ENCODE assay signal across 1 cellular context in the genomic region with DNA sequence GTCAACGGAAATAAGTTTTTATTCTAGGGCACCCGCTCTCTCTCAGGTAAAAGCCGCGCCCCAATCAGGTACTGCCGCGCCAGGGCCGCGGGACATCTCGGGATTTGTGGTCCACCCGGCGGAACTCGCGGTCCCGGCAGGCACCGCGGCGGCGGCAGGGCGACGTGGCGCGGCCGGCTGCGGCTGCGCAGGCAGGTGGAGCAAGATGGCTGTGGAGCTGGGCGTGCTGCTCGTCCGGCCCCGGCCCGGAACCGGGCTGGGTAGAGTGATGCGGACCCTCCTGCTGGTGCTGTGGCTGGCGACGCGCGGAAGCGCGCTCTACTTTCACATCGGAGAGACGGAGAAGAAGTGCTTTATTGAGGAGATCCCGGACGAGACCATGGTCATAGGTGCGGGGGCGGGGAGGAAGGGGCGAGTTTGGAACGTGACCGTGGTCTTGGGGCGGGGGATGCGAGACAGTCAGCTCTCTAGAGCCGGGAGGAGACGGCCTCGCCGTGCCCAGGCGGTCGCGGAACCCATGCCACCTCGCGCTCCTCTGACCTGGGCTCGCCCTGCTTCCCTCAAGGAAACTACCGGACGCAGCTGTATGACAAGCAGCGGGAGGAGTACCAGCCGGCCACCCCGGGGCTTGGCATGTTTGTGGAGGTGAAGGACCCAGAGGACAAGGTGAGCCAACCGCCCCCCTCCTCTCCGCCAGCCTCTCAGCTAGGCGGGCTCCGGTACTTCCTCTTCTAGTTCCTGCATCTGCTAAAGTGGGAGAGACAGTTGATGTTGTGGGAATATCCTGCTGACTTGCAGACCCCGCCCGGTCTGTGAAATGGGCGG.
TF ChIP-seq lines count a peak whose summit lies in the region.

A gene (plus strand): TSS at position 194 of the 825 bp plus-strand sequence. CDS start 12 bp downstream, at position 206.

TF ChIP-seq in K562, 482 proteins besides CTCF, POLR2A, EP300 and RAD21 (continued from another document and continues in another):
- TF ChIP-seq ZBTB8A (IDR thresholded peaks at IDR 0.05; ENCODE audit: partially characterized antibody) (no peak), MXI1 (IDR thresholded peaks at IDR 0.05; ENCODE audit: low read depth, low read length) (no peak; the same call in none of the 2 replicates), YY1 (IDR thresholded peaks at IDR 0.05; ENCODE audit: borderline replicate concordance in 1 of 3, control insufficient read depth in 1 of 3, extremely low read depth in 1 of 3, insufficient read depth in 3 of 3, insufficient read length in 1 of 3, insufficient replicate concordance in 2 of 3, low read depth in 1 of 3, low read length in 2 of 3) (peak; percentile 85 to 96 (median 94)), ZNF695 (CRISPR knock-in tag; IDR thresholded peaks at IDR 0.05) (no peak), ADNP (tag; IDR thresholded peaks at IDR 0.05) (no peak), MTA1 (IDR thresholded peaks at IDR 0.05; ENCODE audit: borderline replicate concordance) (no peak), HIVEP1 (CRISPR knock-in tag; IDR thresholded peaks at IDR 0.05) (no peak), SRSF3 (IDR thresholded peaks at IDR 0.05; ENCODE audit: insufficient read depth, low read length) (no peak), SETDB1 (IDR thresholded peaks at IDR 0.05; ENCODE audit: low read length) (no peak), STAT5B (CRISPR knock-in tag; IDR thresholded peaks at IDR 0.05) (no peak), KDM5B (IDR thresholded peaks at IDR 0.05; ENCODE audit: insufficient replicate concordance, low read depth, low read length) (peak; percentile 97), ZNF780A (CRISPR knock-in tag; IDR thresholded peaks at IDR 0.05) (no peak), GTF2A2 (tag; IDR thresholded peaks at IDR 0.05) (no peak), ZBTB17 (CRISPR knock-in tag; IDR thresholded peaks at IDR 0.05) (no peak), ZNF444 (CRISPR knock-in tag; IDR thresholded peaks at IDR 0.05) (no peak), ZNF76 (CRISPR knock-in tag; IDR thresholded peaks at IDR 0.05; ENCODE audit: borderline replicate concordance) (no peak), YBX1 (IDR thresholded peaks at IDR 0.05) (no peak), NFE2L1 (tag; IDR thresholded peaks at IDR 0.05; ENCODE audit: borderline replicate concordance, low read depth) (no peak), RBM22 (IDR thresholded peaks at IDR 0.05; ENCODE audit: low read depth, low read length, poor library complexity, severe bottlenecking) (no peak), SMARCB1 (IDR thresholded peaks at IDR 0.05; ENCODE audit: insufficient read length, low read depth) (no peak), TAF9B (IDR thresholded peaks at IDR 0.05; ENCODE audit: partially characterized antibody) (peak; percentile 82)
- TF ChIP-seq, protein P1, sequence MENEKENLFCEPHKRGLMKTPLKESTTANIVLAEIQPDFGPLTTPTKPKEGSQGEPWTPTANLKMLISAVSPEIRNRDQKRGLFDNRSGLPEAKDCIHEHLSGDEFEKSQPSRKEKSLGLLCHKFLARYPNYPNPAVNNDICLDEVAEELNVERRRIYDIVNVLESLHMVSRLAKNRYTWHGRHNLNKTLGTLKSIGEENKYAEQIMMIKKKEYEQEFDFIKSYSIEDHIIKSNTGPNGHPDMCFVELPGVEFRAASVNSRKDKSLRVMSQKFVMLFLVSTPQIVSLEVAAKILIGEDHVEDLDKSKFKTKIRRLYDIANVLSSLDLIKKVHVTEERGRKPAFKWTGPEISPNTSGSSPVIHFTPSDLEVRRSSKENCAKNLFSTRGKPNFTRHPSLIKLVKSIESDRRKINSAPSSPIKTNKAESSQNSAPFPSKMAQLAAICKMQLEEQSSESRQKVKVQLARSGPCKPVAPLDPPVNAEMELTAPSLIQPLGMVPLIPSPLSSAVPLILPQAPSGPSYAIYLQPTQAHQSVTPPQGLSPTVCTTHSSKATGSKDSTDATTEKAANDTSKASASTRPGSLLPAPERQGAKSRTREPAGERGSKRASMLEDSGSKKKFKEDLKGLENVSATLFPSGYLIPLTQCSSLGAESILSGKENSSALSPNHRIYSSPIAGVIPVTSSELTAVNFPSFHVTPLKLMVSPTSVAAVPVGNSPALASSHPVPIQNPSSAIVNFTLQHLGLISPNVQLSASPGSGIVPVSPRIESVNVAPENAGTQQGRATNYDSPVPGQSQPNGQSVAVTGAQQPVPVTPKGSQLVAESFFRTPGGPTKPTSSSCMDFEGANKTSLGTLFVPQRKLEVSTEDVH (IDR thresholded peaks at IDR 0.05; ENCODE audit: low read depth, partially characterized antibody) = no peak
- TF ChIP-seq, protein P2, sequence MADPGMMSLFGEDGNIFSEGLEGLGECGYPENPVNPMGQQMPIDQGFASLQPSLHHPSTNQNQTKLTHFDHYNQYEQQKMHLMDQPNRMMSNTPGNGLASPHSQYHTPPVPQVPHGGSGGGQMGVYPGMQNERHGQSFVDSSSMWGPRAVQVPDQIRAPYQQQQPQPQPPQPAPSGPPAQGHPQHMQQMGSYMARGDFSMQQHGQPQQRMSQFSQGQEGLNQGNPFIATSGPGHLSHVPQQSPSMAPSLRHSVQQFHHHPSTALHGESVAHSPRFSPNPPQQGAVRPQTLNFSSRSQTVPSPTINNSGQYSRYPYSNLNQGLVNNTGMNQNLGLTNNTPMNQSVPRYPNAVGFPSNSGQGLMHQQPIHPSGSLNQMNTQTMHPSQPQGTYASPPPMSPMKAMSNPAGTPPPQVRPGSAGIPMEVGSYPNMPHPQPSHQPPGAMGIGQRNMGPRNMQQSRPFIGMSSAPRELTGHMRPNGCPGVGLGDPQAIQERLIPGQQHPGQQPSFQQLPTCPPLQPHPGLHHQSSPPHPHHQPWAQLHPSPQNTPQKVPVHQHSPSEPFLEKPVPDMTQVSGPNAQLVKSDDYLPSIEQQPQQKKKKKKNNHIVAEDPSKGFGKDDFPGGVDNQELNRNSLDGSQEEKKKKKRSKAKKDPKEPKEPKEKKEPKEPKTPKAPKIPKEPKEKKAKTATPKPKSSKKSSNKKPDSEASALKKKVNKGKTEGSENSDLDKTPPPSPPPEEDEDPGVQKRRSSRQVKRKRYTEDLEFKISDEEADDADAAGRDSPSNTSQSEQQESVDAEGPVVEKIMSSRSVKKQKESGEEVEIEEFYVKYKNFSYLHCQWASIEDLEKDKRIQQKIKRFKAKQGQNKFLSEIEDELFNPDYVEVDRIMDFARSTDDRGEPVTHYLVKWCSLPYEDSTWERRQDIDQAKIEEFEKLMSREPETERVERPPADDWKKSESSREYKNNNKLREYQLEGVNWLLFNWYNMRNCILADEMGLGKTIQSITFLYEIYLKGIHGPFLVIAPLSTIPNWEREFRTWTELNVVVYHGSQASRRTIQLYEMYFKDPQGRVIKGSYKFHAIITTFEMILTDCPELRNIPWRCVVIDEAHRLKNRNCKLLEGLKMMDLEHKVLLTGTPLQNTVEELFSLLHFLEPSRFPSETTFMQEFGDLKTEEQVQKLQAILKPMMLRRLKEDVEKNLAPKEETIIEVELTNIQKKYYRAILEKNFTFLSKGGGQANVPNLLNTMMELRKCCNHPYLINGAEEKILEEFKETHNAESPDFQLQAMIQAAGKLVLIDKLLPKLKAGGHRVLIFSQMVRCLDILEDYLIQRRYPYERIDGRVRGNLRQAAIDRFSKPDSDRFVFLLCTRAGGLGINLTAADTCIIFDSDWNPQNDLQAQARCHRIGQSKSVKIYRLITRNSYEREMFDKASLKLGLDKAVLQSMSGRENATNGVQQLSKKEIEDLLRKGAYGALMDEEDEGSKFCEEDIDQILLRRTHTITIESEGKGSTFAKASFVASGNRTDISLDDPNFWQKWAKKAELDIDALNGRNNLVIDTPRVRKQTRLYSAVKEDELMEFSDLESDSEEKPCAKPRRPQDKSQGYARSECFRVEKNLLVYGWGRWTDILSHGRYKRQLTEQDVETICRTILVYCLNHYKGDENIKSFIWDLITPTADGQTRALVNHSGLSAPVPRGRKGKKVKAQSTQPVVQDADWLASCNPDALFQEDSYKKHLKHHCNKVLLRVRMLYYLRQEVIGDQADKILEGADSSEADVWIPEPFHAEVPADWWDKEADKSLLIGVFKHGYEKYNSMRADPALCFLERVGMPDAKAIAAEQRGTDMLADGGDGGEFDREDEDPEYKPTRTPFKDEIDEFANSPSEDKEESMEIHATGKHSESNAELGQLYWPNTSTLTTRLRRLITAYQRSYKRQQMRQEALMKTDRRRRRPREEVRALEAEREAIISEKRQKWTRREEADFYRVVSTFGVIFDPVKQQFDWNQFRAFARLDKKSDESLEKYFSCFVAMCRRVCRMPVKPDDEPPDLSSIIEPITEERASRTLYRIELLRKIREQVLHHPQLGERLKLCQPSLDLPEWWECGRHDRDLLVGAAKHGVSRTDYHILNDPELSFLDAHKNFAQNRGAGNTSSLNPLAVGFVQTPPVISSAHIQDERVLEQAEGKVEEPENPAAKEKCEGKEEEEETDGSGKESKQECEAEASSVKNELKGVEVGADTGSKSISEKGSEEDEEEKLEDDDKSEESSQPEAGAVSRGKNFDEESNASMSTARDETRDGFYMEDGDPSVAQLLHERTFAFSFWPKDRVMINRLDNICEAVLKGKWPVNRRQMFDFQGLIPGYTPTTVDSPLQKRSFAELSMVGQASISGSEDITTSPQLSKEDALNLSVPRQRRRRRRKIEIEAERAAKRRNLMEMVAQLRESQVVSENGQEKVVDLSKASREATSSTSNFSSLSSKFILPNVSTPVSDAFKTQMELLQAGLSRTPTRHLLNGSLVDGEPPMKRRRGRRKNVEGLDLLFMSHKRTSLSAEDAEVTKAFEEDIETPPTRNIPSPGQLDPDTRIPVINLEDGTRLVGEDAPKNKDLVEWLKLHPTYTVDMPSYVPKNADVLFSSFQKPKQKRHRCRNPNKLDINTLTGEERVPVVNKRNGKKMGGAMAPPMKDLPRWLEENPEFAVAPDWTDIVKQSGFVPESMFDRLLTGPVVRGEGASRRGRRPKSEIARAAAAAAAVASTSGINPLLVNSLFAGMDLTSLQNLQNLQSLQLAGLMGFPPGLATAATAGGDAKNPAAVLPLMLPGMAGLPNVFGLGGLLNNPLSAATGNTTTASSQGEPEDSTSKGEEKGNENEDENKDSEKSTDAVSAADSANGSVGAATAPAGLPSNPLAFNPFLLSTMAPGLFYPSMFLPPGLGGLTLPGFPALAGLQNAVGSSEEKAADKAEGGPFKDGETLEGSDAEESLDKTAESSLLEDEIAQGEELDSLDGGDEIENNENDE (IDR thresholded peaks at IDR 0.05; ENCODE audit: low read depth, low read length) = no peak
- TF ChIP-seq, protein P3, sequence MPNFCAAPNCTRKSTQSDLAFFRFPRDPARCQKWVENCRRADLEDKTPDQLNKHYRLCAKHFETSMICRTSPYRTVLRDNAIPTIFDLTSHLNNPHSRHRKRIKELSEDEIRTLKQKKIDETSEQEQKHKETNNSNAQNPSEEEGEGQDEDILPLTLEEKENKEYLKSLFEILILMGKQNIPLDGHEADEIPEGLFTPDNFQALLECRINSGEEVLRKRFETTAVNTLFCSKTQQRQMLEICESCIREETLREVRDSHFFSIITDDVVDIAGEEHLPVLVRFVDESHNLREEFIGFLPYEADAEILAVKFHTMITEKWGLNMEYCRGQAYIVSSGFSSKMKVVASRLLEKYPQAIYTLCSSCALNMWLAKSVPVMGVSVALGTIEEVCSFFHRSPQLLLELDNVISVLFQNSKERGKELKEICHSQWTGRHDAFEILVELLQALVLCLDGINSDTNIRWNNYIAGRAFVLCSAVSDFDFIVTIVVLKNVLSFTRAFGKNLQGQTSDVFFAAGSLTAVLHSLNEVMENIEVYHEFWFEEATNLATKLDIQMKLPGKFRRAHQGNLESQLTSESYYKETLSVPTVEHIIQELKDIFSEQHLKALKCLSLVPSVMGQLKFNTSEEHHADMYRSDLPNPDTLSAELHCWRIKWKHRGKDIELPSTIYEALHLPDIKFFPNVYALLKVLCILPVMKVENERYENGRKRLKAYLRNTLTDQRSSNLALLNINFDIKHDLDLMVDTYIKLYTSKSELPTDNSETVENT (CRISPR knock-in tag; IDR thresholded peaks at IDR 0.05) = peak; percentile 63; the same call in 1 of the 2 replicates
- TF ChIP-seq, protein P4, sequence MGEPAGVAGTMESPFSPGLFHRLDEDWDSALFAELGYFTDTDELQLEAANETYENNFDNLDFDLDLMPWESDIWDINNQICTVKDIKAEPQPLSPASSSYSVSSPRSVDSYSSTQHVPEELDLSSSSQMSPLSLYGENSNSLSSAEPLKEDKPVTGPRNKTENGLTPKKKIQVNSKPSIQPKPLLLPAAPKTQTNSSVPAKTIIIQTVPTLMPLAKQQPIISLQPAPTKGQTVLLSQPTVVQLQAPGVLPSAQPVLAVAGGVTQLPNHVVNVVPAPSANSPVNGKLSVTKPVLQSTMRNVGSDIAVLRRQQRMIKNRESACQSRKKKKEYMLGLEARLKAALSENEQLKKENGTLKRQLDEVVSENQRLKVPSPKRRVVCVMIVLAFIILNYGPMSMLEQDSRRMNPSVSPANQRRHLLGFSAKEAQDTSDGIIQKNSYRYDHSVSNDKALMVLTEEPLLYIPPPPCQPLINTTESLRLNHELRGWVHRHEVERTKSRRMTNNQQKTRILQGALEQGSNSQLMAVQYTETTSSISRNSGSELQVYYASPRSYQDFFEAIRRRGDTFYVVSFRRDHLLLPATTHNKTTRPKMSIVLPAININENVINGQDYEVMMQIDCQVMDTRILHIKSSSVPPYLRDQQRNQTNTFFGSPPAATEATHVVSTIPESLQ (CRISPR knock-in tag; IDR thresholded peaks at IDR 0.05) = no peak
- TF ChIP-seq, protein P5, sequence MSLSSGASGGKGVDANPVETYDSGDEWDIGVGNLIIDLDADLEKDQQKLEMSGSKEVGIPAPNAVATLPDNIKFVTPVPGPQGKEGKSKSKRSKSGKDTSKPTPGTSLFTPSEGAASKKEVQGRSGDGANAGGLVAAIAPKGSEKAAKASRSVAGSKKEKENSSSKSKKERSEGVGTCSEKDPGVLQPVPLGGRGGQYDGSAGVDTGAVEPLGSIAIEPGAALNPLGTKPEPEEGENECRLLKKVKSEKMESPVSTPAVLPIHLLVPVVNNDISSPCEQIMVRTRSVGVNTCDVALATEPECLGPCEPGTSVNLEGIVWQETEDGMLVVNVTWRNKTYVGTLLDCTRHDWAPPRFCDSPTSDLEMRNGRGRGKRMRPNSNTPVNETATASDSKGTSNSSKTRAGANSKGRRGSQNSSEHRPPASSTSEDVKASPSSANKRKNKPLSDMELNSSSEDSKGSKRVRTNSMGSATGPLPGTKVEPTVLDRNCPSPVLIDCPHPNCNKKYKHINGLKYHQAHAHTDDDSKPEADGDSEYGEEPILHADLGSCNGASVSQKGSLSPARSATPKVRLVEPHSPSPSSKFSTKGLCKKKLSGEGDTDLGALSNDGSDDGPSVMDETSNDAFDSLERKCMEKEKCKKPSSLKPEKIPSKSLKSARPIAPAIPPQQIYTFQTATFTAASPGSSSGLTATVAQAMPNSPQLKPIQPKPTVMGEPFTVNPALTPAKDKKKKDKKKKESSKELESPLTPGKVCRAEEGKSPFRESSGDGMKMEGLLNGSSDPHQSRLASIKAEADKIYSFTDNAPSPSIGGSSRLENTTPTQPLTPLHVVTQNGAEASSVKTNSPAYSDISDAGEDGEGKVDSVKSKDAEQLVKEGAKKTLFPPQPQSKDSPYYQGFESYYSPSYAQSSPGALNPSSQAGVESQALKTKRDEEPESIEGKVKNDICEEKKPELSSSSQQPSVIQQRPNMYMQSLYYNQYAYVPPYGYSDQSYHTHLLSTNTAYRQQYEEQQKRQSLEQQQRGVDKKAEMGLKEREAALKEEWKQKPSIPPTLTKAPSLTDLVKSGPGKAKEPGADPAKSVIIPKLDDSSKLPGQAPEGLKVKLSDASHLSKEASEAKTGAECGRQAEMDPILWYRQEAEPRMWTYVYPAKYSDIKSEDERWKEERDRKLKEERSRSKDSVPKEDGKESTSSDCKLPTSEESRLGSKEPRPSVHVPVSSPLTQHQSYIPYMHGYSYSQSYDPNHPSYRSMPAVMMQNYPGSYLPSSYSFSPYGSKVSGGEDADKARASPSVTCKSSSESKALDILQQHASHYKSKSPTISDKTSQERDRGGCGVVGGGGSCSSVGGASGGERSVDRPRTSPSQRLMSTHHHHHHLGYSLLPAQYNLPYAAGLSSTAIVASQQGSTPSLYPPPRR (CRISPR knock-in tag; IDR thresholded peaks at IDR 0.05; ENCODE audit: borderline replicate concordance) = no peak
- TF ChIP-seq, protein P6, sequence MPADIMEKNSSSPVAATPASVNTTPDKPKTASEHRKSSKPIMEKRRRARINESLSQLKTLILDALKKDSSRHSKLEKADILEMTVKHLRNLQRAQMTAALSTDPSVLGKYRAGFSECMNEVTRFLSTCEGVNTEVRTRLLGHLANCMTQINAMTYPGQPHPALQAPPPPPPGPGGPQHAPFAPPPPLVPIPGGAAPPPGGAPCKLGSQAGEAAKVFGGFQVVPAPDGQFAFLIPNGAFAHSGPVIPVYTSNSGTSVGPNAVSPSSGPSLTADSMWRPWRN (IDR thresholded peaks at IDR 0.05; ENCODE audit: low read depth) = no peak
